ENCODE assay signal across 13 cellular contexts in the genomic region with DNA sequence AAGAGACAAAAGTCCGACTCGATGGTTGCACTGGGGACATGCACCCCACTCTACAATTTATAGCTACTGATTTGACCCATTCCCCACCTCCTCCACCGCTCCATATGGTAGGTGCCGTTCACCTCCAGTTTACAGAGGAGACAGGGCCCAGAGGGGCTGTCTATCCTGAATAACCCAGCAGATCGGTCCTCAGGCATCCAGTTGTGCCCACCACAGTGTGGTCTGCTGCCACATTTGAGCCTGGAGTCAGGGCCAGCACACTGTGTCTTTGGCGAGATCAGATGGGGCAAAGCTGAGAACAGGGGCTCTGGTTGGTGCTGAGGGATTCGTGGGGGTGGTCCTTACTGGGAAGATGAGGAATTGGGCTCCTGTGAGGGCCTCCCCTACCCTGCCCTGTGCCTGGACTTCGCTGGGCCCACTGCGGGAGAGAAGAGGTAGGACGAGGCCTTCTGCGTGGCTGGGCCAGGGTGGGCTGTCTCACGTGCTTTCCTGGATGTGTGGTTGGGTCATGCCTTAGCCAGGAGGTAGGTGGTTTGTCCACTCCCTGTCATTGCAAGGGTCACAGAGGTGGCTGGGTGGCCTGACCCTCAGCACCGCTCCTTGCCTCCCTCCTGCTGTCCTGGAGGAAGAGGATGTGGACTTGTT. TPM values are rescaled to one million over a fixed set of nuclear protein-coding genes. Genes with fewer than 3 reads are reported as not detected.
DNase-seq lines count a peak whose midpoint lies in the region; ATAC-seq and TF ChIP-seq lines count a peak whose summit lies in the region.
"Had no signal": no experiment of that assay in that cellular context is flagged by ENCODE, and none has a peak within 500 bp of the region (broad histone marks: within the 10 kb centered on the region; RNA-seq: fewer than 3 reads in every experiment).

No MANE protein-coding gene starts in this region.

- H3K9me3 ChIP-seq in osteoblast (ENCODE audit: low read depth, low read length), result no peaks in the 10 kb centered on the region
- no peaks in the 10 kb centered on the region for H3K9me3 ChIP-seq in adrenal gland (replicated peaks in 1 of 3)
- H3K9me3 ChIP-seq in prostate gland, result no peaks in the 10 kb centered on the region
- H3K9me3 ChIP-seq: right lobe of liver, uterus had no signal

- H4K20me1 ChIP-seq in osteoblast (ENCODE audit: insufficient read depth, low read length), result peaks cover 33% of the 10 kb centered on the region

- H3K36me3 ChIP-seq in osteoblast (ENCODE audit: insufficient read depth, low read length), result no peaks in the 10 kb centered on the region
- H3K36me3 ChIP-seq in adrenal gland (replicated peaks in 1 of 2), result no peaks in the 10 kb centered on the region
- no peaks in the 10 kb centered on the region for H3K36me3 ChIP-seq in prostate gland
- H3K36me3 ChIP-seq: right lobe of liver, uterus had no signal

- DNase-seq in activated CD4-positive, alpha-beta T cell treated with anti-CD3 and anti-CD28 coated beads, Interleukin-2, amount 10 ng/mL, durations not matched to agents 24 days and 14 days, result no peak
- DNase-seq in activated CD4-positive, alpha-beta T cell treated with anti-CD3 and anti-CD28 coated beads for 4 hours, result no peak
- DNase-seq in T-cell (peak in 1 of 34 experiments; percentile 13), chondrocyte (ENCODE audit: low spot score) (peak; percentile 77), osteoblast (ENCODE audit: insufficient read length, low spot score, missing footprints) (peak; percentile 26), adrenal gland (no peak), prostate gland (ENCODE audit: low spot score) (no peak)
- DNase-seq: NCI-H2081 treated with DMSO at 0.1 percent for 48 hours, NCI-H82, uterus had no signal

- TF ChIP-seq POLR2A in adrenal gland (IDR thresholded peaks at IDR 0.05), result no peak
- no peak for TF ChIP-seq POLR2A in prostate gland (IDR thresholded peaks at IDR 0.05)

- H3K4me3 ChIP-seq in osteoblast (ENCODE audit: insufficient read depth, low read length) (no peak overlapping the region), adrenal gland (no peak overlapping the region), prostate gland (no peak overlapping the region)
- H3K4me3 ChIP-seq: lung, right lobe of liver, uterus had no signal

- peaks cover 71% of the 10 kb centered on the region for H3K79me2 ChIP-seq in osteoblast (ENCODE audit: insufficient read depth, low read length)

- no peak overlapping the region for H3K4me2 ChIP-seq in osteoblast (ENCODE audit: insufficient read depth, low read length)

- H3K27me3 Mint-ChIP-seq in activated CD4-positive, alpha-beta T cell treated with anti-CD3 and anti-CD28 coated beads, Interleukin-2, amount 10 ng/mL, durations not matched to agents 24 days and 14 days, result no peaks in the 10 kb centered on the region
- H3K27me3 Mint-ChIP-seq in T-cell (no peaks in the 10 kb centered on the region), chondrocyte (ENCODE audit: low read depth) (no peaks in the 10 kb centered on the region)

- H3K4me1 ChIP-seq in osteoblast (ENCODE audit: insufficient read depth, low read length), result peaks cover 21% of the 10 kb centered on the region
- peaks cover 0 to 9% of the 10 kb centered on the region in 2 donors for H3K4me1 ChIP-seq in adrenal gland (replicated peaks in 1 of 2)
- no peaks in the 10 kb centered on the region for H3K4me1 ChIP-seq in prostate gland (replicated peaks)
- H3K4me1 ChIP-seq: right lobe of liver had no signal

- ATAC-seq in T-cell (replicated peaks in 1 of 4) (no peak), HG02642 (IDR thresholded peaks at IDR 0.05; ENCODE audit: poor library complexity, unreplicated experiment) (no peak)
- ATAC-seq: right lobe of liver had no signal

- peaks cover 76% of the 10 kb centered on the region for H3K4me1 Mint-ChIP-seq in activated CD4-positive, alpha-beta T cell treated with anti-CD3 and anti-CD28 coated beads, Interleukin-2, amount 10 ng/mL, durations not matched to agents 24 days and 14 days
- peaks cover 86 to 94% (median 88%) of the 10 kb centered on the region in 3 donors for H3K4me1 Mint-ChIP-seq in T-cell
- H3K4me1 Mint-ChIP-seq in chondrocyte (ENCODE audit: low read depth), result peaks cover 23% of the 10 kb centered on the region

- no peak for TF ChIP-seq CTCF in chondrocyte (IDR thresholded peaks at IDR 0.05)
- no peak for TF ChIP-seq CTCF in osteoblast (IDR thresholded peaks at IDR 0.05; ENCODE audit: extremely low read depth, low read depth, low read length)
- TF ChIP-seq CTCF in adrenal gland (IDR thresholded peaks at IDR 0.05), result no peak
- no peak for TF ChIP-seq CTCF in prostate gland (IDR thresholded peaks at IDR 0.05)

- no peaks in the 10 kb centered on the region for H3K27me3 ChIP-seq in osteoblast (ENCODE audit: insufficient read depth, low read length)
- H3K27me3 ChIP-seq in adrenal gland, result no peaks in the 10 kb centered on the region
- no peaks in the 10 kb centered on the region for H3K27me3 ChIP-seq in prostate gland (replicated peaks; ENCODE audit: insufficient read depth)
- H3K27me3 ChIP-seq: right lobe of liver, uterus had no signal

- no peak overlapping the region for H2AFZ ChIP-seq in osteoblast (ENCODE audit: low read length)

- CTCF ChIA-PET in T-cell (lab: Charles Lee), result interaction anchor here (0.6 to 1.4 kb wide), 5 partner anchors 9 to 244 kb away, joined by 3 to 7 read pairs (median 3); partner anchors contain the start of gene CNEP1R1 (in 1 of the 2)

- no peak overlapping the region for H3K27ac ChIP-seq in osteoblast (ENCODE audit: low read depth, low read length)
- no peak overlapping the region for H3K27ac ChIP-seq in adrenal gland
- no peak overlapping the region for H3K27ac ChIP-seq in prostate gland
- H3K27ac ChIP-seq: right lobe of liver, uterus had no signal

- H3K4me3 Mint-ChIP-seq in activated CD4-positive, alpha-beta T cell treated with anti-CD3 and anti-CD28 coated beads, Interleukin-2, amount 10 ng/mL, durations not matched to agents 24 days and 14 days, result peak overlapping the region; percentile 48
- H3K4me3 Mint-ChIP-seq in T-cell, result peak overlapping the region; percentile 85 to 95 (median 94)
- no peak overlapping the region for H3K4me3 Mint-ChIP-seq in chondrocyte (ENCODE audit: unreplicated experiment)

- H3K27ac Mint-ChIP-seq in activated CD4-positive, alpha-beta T cell treated with anti-CD3 and anti-CD28 coated beads, Interleukin-2, amount 10 ng/mL, durations not matched to agents 24 days and 14 days, result peak overlapping the region; percentile 62
- H3K27ac Mint-ChIP-seq in T-cell (peak overlapping the region; percentile 99 to 100), chondrocyte (ENCODE audit: unreplicated experiment) (no peak overlapping the region)

- POLR2A ChIA-PET in T-cell (lab: Charles Lee), result interaction anchor here (0.6 to 1.1 kb wide), 4 partner anchors 9 to 517 kb away, joined by 3 to 7 read pairs (median 4); no protein-coding TSS in a partner anchor

- H3K36me3 Mint-ChIP-seq in activated CD4-positive, alpha-beta T cell treated with anti-CD3 and anti-CD28 coated beads, Interleukin-2, amount 10 ng/mL, durations not matched to agents 24 days and 14 days (ENCODE audit: low read depth), result peaks cover 21% of the 10 kb centered on the region
- H3K36me3 Mint-ChIP-seq in T-cell, result peaks cover 16% of the 10 kb centered on the region
- H3K36me3 Mint-ChIP-seq in chondrocyte (ENCODE audit: low read depth), result no peaks in the 10 kb centered on the region

- intact Hi-C loops in activated CD4-positive, alpha-beta T cell treated with anti-CD3 and anti-CD28 coated beads, Interleukin-2, amount 10 ng/mL, durations not matched to agents 24 days and 14 days (cut with micrococcal nuclease), result loop anchor here (5.0 kb wide), 3 partner anchors 57 to 413 kb away; partner anchors contain the start of genes BRD7 and SNX20
- intact Hi-C loops in adrenal gland (cut with DNase I), result no loop called here
- intact Hi-C loops in prostate gland (cut with DNase I), result no loop called here

- no peaks in the 10 kb centered on the region for H3K9me3 Mint-ChIP-seq in activated CD4-positive, alpha-beta T cell treated with anti-CD3 and anti-CD28 coated beads, Interleukin-2, amount 10 ng/mL, durations not matched to agents 24 days and 14 days
- H3K9me3 Mint-ChIP-seq in T-cell (no peaks in the 10 kb centered on the region), chondrocyte (ENCODE audit: low read depth) (peaks cover 2% of the 10 kb centered on the region)

- WGBS in adrenal gland, 4 donors, result 83 to 97% (median 94%) methylated on average over 12 to 13 of the region's 13 CpGs
- 94% methylated on average over 13 of the region's 13 CpGs for WGBS in prostate gland

RNA-seq across cellular contexts. Expression of gene ADCY7, which starts 2.8 kb away (rescaled TPM):
- total RNA-seq in activated CD4-positive, alpha-beta T cell treated with anti-CD3 and anti-CD28 coated beads, Interleukin-2, amount 10 ng/mL, durations not matched to agents 24 days and 14 days, result 85.6 and 86.2 TPM in 2 replicates
- 100 to 1,000 TPM; 201 to 314 (median 278) TPM for total RNA-seq in T-cell
- total RNA-seq in chondrocyte, result 8.8 to 11.8 TPM (median 9.1 TPM) in 3 replicates
- total RNA-seq in osteoblast, result 49.5 and 51.0 TPM in 2 replicates
- 10 to 100 TPM in 7 of 8 donors, 1 to 10 TPM in 1; 9.8 to 44.4 (median 24.1) TPM for total RNA-seq in adrenal gland
- 10 to 100 TPM in 1 of 3 donors, 1 to 10 TPM in 2; 2.8 to 14.6 (median 3.0) TPM for polyA plus RNA-seq in adrenal gland
- 10 to 100 TPM in 1 of 2 donors, 1 to 10 TPM in 1; 2.0 to 10.9 TPM for total RNA-seq in prostate gland

Comparison
In these comparisons a context has a peak if more than half of its experiments do, and no peak if none do; other contexts are left out.
1. DNase-seq: peak in chondrocyte (single experiment) and osteoblast (single experiment); none in activated CD4-positive, alpha-beta T cell treated with anti-CD3 and anti-CD28 coated beads, Interleukin-2, amount 10 ng/mL, durations not matched to agents 24 days and 14 days (single experiment), activated CD4-positive, alpha-beta T cell treated with anti-CD3 and anti-CD28 coated beads for 4 hours (0 of 2), adrenal gland (0 of 7) and prostate gland (single experiment).